Comparison of ENCODE assay signal across 1 cellular context in the genomic region with DNA sequence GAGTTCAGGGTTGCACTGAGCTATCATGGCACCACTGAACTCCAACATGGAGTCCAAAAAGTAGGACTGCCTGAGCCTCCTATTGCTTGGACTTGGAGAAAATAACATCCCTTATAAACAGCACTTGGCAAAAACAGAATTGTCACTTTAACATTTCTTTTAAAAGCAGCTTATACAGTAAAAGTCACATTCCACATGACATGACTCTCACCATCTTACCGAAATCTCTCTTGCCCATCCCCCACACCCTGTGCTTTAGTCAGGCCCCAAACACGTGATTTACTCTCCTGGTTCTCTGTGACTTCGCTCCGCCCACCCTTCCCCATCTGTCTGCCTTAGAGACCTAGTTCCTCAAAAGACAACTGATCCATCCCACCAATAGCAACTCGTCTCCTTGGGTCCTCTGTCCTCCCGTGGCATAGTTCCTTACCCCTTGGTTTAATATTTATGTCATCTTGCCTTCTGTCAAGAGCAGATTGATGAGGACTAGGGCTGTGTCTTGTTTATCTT.
TF ChIP-seq lines count a peak whose summit lies in the region.

No MANE protein-coding gene starts in this region.

TF ChIP-seq in K562, 482 proteins besides CTCF, POLR2A, EP300 and RAD21 (continued from another document and continues in another):
- TF ChIP-seq, protein P1, sequence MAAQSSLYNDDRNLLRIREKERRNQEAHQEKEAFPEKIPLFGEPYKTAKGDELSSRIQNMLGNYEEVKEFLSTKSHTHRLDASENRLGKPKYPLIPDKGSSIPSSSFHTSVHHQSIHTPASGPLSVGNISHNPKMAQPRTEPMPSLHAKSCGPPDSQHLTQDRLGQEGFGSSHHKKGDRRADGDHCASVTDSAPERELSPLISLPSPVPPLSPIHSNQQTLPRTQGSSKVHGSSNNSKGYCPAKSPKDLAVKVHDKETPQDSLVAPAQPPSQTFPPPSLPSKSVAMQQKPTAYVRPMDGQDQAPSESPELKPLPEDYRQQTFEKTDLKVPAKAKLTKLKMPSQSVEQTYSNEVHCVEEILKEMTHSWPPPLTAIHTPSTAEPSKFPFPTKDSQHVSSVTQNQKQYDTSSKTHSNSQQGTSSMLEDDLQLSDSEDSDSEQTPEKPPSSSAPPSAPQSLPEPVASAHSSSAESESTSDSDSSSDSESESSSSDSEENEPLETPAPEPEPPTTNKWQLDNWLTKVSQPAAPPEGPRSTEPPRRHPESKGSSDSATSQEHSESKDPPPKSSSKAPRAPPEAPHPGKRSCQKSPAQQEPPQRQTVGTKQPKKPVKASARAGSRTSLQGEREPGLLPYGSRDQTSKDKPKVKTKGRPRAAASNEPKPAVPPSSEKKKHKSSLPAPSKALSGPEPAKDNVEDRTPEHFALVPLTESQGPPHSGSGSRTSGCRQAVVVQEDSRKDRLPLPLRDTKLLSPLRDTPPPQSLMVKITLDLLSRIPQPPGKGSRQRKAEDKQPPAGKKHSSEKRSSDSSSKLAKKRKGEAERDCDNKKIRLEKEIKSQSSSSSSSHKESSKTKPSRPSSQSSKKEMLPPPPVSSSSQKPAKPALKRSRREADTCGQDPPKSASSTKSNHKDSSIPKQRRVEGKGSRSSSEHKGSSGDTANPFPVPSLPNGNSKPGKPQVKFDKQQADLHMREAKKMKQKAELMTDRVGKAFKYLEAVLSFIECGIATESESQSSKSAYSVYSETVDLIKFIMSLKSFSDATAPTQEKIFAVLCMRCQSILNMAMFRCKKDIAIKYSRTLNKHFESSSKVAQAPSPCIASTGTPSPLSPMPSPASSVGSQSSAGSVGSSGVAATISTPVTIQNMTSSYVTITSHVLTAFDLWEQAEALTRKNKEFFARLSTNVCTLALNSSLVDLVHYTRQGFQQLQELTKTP (IDR thresholded peaks at IDR 0.05; ENCODE audit: low read depth in 1 of 2, partially characterized antibody in 2 of 2) = peak in 1 of 2 experiments; percentile 50
- TF ChIP-seq, protein P2, sequence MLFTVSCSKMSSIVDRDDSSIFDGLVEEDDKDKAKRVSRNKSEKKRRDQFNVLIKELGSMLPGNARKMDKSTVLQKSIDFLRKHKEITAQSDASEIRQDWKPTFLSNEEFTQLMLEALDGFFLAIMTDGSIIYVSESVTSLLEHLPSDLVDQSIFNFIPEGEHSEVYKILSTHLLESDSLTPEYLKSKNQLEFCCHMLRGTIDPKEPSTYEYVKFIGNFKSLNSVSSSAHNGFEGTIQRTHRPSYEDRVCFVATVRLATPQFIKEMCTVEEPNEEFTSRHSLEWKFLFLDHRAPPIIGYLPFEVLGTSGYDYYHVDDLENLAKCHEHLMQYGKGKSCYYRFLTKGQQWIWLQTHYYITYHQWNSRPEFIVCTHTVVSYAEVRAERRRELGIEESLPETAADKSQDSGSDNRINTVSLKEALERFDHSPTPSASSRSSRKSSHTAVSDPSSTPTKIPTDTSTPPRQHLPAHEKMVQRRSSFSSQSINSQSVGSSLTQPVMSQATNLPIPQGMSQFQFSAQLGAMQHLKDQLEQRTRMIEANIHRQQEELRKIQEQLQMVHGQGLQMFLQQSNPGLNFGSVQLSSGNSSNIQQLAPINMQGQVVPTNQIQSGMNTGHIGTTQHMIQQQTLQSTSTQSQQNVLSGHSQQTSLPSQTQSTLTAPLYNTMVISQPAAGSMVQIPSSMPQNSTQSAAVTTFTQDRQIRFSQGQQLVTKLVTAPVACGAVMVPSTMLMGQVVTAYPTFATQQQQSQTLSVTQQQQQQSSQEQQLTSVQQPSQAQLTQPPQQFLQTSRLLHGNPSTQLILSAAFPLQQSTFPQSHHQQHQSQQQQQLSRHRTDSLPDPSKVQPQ (CRISPR knock-in tag; IDR thresholded peaks at IDR 0.05; ENCODE audit: borderline replicate concordance) = peak; percentile 91
- TF ChIP-seq ERF (CRISPR knock-in tag; IDR thresholded peaks at IDR 0.05) (peak; percentile 93), RBBP5 (IDR thresholded peaks at IDR 0.05; ENCODE audit: borderline replicate concordance, insufficient read depth, low read length, poor library complexity, severe bottlenecking) (peak; percentile 28), ZNF668 (CRISPR knock-in tag; IDR thresholded peaks at IDR 0.05) (peak; percentile 94), NFE2 (IDR thresholded peaks at IDR 0.05; ENCODE audit: low read depth) (no peak), ZNF324 (CRISPR knock-in tag; IDR thresholded peaks at IDR 0.05) (peak; percentile 65; the same call in 1 of the 2 replicates), ZNF586 (CRISPR knock-in tag; conservative IDR thresholded peaks at IDR 0.05) (no peak), HNRNPLL (IDR thresholded peaks at IDR 0.05; ENCODE audit: low read depth, low read length, poor library complexity, severe bottlenecking) (no peak), RHOXF2B (CRISPR knock-in tag; conservative IDR thresholded peaks at IDR 0.05) (peak; percentile 87; the same call in 1 of the 2 replicates), SMARCB1 (IDR thresholded peaks at IDR 0.05; ENCODE audit: insufficient read length, low read depth) (no peak), BHLHE40 (IDR thresholded peaks at IDR 0.05; ENCODE audit: low read length) (peak; percentile 98), ZSCAN32 (CRISPR knock-in tag; IDR thresholded peaks at IDR 0.05) (0 out of 2 replicates have a peak, but pooled peaks have one; percentile 43), BRD9 (IDR thresholded peaks at IDR 0.05; ENCODE audit: low read depth, partially characterized antibody) (no peak), HMG20A (CRISPR knock-in tag; conservative IDR thresholded peaks at IDR 0.05) (0 out of 2 replicates have a peak, but pooled peaks have one; percentile 52), MEF2A (IDR thresholded peaks at IDR 0.05; ENCODE audit: control insufficient read depth, low read depth, low read length) (no peak), CTBP1 (IDR thresholded peaks at IDR 0.05; ENCODE audit: borderline replicate concordance) (peak; percentile 66; the same call in 1 of the 2 replicates), ZEB2 (IDR thresholded peaks at IDR 0.05) (no peak), ZNF23 (CRISPR knock-in tag; IDR thresholded peaks at IDR 0.05) (peak; percentile 83), ZNF830 (CRISPR knock-in tag; IDR thresholded peaks at IDR 0.05) (peak; percentile 86; the same call in 1 of the 2 replicates), ZNF584 (CRISPR knock-in tag; IDR thresholded peaks at IDR 0.05; ENCODE audit: low read depth) (peak; percentile 99)
- TF ChIP-seq, protein P3, sequence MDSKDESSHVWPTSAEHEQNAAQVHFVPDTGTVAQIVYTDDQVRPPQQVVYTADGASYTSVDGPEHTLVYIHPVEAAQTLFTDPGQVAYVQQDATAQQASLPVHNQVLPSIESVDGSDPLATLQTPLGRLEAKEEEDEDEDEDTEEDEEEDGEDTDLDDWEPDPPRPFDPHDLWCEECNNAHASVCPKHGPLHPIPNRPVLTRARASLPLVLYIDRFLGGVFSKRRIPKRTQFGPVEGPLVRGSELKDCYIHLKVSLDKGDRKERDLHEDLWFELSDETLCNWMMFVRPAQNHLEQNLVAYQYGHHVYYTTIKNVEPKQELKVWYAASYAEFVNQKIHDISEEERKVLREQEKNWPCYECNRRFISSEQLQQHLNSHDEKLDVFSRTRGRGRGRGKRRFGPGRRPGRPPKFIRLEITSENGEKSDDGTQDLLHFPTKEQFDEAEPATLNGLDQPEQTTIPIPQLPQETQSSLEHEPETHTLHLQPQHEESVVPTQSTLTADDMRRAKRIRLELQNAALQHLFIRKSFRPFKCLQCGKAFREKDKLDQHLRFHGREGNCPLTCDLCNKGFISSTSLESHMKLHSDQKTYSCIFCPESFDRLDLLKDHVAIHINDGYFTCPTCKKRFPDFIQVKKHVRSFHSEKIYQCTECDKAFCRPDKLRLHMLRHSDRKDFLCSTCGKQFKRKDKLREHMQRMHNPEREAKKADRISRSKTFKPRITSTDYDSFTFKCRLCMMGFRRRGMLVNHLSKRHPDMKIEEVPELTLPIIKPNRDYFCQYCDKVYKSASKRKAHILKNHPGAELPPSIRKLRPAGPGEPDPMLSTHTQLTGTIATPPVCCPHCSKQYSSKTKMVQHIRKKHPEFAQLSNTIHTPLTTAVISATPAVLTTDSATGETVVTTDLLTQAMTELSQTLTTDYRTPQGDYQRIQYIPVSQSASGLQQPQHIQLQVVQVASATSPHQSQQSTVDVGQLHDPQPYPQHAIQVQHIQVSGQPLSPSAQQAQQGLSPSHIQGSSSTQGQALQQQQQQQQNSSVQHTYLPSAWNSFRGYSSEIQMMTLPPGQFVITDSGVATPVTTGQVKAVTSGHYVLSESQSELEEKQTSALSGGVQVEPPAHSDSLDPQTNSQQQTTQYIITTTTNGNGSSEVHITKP (IDR thresholded peaks at IDR 0.05; ENCODE audit: partially characterized antibody) = no peak
- TF ChIP-seq, protein P4, sequence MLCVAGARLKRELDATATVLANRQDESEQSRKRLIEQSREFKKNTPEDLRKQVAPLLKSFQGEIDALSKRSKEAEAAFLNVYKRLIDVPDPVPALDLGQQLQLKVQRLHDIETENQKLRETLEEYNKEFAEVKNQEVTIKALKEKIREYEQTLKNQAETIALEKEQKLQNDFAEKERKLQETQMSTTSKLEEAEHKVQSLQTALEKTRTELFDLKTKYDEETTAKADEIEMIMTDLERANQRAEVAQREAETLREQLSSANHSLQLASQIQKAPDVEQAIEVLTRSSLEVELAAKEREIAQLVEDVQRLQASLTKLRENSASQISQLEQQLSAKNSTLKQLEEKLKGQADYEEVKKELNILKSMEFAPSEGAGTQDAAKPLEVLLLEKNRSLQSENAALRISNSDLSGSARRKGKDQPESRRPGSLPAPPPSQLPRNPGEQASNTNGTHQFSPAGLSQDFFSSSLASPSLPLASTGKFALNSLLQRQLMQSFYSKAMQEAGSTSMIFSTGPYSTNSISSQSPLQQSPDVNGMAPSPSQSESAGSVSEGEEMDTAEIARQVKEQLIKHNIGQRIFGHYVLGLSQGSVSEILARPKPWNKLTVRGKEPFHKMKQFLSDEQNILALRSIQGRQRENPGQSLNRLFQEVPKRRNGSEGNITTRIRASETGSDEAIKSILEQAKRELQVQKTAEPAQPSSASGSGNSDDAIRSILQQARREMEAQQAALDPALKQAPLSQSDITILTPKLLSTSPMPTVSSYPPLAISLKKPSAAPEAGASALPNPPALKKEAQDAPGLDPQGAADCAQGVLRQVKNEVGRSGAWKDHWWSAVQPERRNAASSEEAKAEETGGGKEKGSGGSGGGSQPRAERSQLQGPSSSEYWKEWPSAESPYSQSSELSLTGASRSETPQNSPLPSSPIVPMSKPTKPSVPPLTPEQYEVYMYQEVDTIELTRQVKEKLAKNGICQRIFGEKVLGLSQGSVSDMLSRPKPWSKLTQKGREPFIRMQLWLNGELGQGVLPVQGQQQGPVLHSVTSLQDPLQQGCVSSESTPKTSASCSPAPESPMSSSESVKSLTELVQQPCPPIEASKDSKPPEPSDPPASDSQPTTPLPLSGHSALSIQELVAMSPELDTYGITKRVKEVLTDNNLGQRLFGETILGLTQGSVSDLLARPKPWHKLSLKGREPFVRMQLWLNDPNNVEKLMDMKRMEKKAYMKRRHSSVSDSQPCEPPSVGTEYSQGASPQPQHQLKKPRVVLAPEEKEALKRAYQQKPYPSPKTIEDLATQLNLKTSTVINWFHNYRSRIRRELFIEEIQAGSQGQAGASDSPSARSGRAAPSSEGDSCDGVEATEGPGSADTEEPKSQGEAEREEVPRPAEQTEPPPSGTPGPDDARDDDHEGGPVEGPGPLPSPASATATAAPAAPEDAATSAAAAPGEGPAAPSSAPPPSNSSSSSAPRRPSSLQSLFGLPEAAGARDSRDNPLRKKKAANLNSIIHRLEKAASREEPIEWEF (CRISPR knock-in tag; IDR thresholded peaks at IDR 0.05) = peak; percentile 94
- TF ChIP-seq, protein P5, sequence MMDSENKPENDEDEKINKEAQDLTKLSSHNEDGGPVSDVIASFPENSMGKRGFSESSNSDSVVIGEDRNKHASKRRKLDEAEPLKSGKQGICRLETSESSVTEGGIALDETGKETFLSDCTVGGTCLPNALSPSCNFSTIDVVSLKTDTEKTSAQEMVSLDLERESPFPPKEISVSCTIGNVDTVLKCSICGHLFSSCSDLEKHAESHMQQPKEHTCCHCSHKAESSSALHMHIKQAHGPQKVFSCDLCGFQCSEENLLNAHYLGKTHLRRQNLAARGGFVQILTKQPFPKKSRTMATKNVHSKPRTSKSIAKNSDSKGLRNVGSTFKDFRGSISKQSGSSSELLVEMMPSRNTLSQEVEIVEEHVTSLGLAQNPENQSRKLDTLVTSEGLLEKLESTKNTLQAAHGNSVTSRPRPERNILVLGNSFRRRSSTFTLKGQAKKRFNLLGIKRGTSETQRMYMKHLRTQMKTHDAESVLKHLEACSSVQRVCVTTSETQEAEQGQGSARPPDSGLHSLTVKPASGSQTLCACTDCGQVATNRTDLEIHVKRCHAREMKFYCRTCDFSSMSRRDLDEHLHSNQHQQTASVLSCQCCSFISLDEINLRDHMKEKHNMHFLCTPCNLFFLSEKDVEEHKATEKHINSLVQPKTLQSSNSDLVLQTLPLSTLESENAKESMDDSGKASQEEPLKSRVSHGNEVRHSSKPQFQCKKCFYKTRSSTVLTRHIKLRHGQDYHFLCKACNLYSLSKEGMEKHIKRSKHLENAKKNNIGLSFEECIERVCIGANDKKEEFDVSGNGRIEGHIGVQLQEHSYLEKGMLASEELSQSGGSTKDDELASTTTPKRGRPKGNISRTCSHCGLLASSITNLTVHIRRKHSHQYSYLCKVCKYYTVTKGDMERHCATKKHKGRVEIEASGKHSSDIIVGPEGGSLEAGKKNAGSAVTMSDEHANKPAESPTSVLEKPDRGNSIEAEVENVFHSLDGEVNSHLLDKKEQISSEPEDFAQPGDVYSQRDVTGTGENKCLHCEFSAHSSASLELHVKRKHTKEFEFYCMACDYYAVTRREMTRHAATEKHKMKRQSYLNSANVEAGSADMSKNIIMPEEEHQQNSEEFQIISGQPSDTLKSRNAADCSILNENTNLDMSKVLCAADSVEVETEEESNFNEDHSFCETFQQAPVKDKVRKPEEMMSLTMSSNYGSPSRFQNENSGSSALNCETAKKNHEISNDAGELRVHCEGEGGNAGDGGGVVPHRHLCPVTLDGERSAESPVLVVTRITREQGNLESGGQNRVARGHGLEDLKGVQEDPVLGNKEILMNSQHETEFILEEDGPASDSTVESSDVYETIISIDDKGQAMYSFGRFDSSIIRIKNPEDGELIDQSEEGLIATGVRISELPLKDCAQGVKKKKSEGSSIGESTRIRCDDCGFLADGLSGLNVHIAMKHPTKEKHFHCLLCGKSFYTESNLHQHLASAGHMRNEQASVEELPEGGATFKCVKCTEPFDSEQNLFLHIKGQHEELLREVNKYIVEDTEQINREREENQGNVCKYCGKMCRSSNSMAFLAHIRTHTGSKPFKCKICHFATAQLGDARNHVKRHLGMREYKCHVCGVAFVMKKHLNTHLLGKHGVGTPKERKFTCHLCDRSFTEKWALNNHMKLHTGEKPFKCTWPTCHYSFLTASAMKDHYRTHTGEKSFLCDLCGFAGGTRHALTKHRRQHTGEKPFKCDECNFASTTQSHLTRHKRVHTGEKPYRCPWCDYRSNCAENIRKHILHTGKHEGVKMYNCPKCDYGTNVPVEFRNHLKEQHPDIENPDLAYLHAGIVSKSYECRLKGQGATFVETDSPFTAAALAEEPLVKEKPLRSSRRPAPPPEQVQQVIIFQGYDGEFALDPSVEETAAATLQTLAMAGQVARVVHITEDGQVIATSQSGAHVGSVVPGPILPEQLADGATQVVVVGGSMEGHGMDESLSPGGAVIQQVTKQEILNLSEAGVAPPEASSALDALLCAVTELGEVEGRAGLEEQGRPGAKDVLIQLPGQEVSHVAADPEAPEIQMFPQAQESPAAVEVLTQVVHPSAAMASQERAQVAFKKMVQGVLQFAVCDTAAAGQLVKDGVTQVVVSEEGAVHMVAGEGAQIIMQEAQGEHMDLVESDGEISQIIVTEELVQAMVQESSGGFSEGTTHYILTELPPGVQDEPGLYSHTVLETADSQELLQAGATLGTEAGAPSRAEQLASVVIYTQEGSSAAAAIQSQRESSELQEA (IDR thresholded peaks at IDR 0.05; ENCODE audit: low read depth) = no peak
